Comparison of ENCODE assay signal across 34 cellular contexts in genomic region chr6:118921084-118921483, GRCh38.
"Had no signal": no experiment of that assay in that cellular context is flagged by ENCODE, and none has a peak within 500 bp of the region (broad histone marks: within the 10 kb centered on the region; RNA-seq: fewer than 3 reads in every experiment).

No MANE protein-coding gene starts in this region.

- H3K9me3 Mint-ChIP-seq: activated B cell treated with CpG ODN at 0.5 μM for 24 hours; activated CD8-positive, alpha-beta T cell treated with anti-CD3 and anti-CD28 coated beads for 36 hours; activated naive CD4-positive, alpha-beta T cell treated with anti-CD3 and anti-CD28 coated beads, Interleukin-2, amount 50 U/mL, for 72 hours; activated T-cell treated with anti-CD3 and anti-CD28 coated beads, Interleukin-2, amount 50 U/mL, for 72 hours; activated T-helper 2 cell treated with anti-CD3 and anti-CD28 coated beads, Interferon-gamma antibody, Interleukin-2, Interleukin-4, amounts not matched to agents 10 μg/mL and 5 μg/mL and 100 μg/mL, durations not matched to agents 14 hours and 24 hours and 36 hours; T-cell had no signal

- H3K4me1 Mint-ChIP-seq: activated B cell treated with CpG ODN at 0.5 μM for 24 hours had no signal

- ATAC-seq: activated CD8-positive, alpha-beta T cell treated with anti-CD3 and anti-CD28 coated beads for 36 hours; activated naive CD4-positive, alpha-beta T cell treated with anti-CD3 and anti-CD28 coated beads, Interleukin-2, amount 50 U/mL, for 72 hours; activated T-cell treated with anti-CD3 and anti-CD28 coated beads, Interleukin-2, amount 50 U/mL, for 72 hours; body of pancreas; PC-3; SK-N-SH treated with all-trans-retinoic acid at 6 μM for 48 hours; T-cell had no signal

- H3K36me3 ChIP-seq: breast epithelium had no signal

- H3K27ac Mint-ChIP-seq: activated B cell treated with CpG ODN at 0.5 μM for 24 hours; activated CD8-positive, alpha-beta T cell treated with anti-CD3 and anti-CD28 coated beads for 36 hours; activated T-cell treated with anti-CD3 and anti-CD28 coated beads, Interleukin-2, amount 50 U/mL, for 72 hours; activated T-helper 2 cell treated with anti-CD3 and anti-CD28 coated beads, Interferon-gamma antibody, Interleukin-2, Interleukin-4, amounts not matched to agents 10 μg/mL and 5 μg/mL and 100 μg/mL, durations not matched to agents 14 hours and 24 hours and 36 hours; T-cell had no signal

- H3K27me3 Mint-ChIP-seq: activated B cell treated with CpG ODN at 0.5 μM for 24 hours; activated CD8-positive, alpha-beta T cell treated with anti-CD3 and anti-CD28 coated beads for 36 hours; T-cell had no signal

- H3K27ac ChIP-seq: adrenal gland, body of pancreas, breast epithelium, Peyer's patch, VCaP had no signal

- H3K4me3 Mint-ChIP-seq: activated B cell treated with CpG ODN at 0.5 μM for 24 hours; activated CD8-positive, alpha-beta T cell treated with anti-CD3 and anti-CD28 coated beads for 36 hours; activated T-cell treated with anti-CD3 and anti-CD28 coated beads, Interleukin-2, amount 50 U/mL, for 72 hours; T-cell had no signal

- H3K27me3 ChIP-seq: adrenal gland, body of pancreas, breast epithelium, Peyer's patch had no signal

- DNase-seq: activated B cell treated with CpG ODN at 0.5 μM for 24 hours; activated CD4-positive, alpha-beta T cell treated with anti-CD3 and anti-CD28 coated beads for 4 hours; activated CD4-positive, alpha-beta T cell treated with anti-CD3 and anti-CD28 coated beads, Interleukin-2, amount 50 U/mL, for 4 hours; activated CD4-positive, CD25-positive, alpha-beta regulatory T cell treated with anti-CD3 and anti-CD28 coated beads, Interleukin-2, amount 50 U/mL, for 72 hours; activated CD8-positive, alpha-beta T cell treated with anti-CD3 and anti-CD28 coated beads for 36 hours; activated gamma-delta T cell; activated naive CD4-positive, alpha-beta T cell treated with Interleukin-2 at 50 U/mL for 16 hours; activated T-cell treated with anti-CD3 and anti-CD28 coated beads, Interleukin-2, amount 50 U/mL, for 1 hour; activated T-cell treated with anti-CD3 and anti-CD28 coated beads, Interleukin-2, amount 50 U/mL, for 72 hours; adrenal gland; body of pancreas; cerebellar nuclear complex; NCI-H1092 treated with DMSO at 0.1 percent for 48 hours; NCI-H146; NCI-H187; NCI-H2029 treated with DMSO at 0.1 percent for 48 hours; NCI-H2107; NCI-H2171; NCI-H510A; NCI-H526; NCI-H748 treated with DMSO at 0.1 percent for 48 hours; NK-92 treated with Interleukin-12 subunit alpha and Interleukin-12 subunit beta, amount 100 ng/mL, for 24 hours; PC-3; Peyer's patch; RPMI8226; SIG-M5; T-cell; T-helper 2 cell; T-helper 9 cell had no signal

- H3K4me1 ChIP-seq: adrenal gland, body of pancreas, breast epithelium, Peyer's patch had no signal

- H3K4me3 ChIP-seq: adrenal gland, body of pancreas, breast epithelium, Peyer's patch had no signal

- H3K9me3 ChIP-seq: adrenal gland, body of pancreas, breast epithelium, Peyer's patch had no signal
